In the genomic region with DNA sequence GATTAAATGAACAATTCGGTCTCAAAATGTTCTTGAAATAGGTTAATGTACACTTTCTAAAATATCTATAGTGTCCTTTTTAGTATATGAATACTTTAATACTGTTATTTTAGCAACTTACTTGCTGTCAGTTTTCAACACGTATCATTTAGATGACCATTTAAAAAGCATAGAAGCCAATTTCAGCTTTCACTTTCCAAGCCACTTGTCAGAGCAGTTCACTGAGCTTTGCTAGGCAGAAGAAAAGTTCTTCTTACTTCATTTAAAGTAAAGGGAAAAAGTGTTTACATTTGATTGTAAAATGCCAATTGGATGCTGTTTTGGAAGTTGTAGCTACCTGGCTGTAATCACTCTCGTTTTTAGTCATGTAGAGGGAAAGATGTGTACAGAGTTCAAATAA, we compare ENCODE assay signal across 14 cellular contexts.
DNase-seq lines count a peak whose midpoint lies in the region; ATAC-seq and TF ChIP-seq lines count a peak whose summit lies in the region.
"Had no signal": no experiment of that assay in that cellular context is flagged by ENCODE, and none has a peak within 500 bp of the region (broad histone marks: within the 10 kb centered on the region; RNA-seq: fewer than 3 reads in every experiment).

No MANE protein-coding gene starts in this region.

- H3K27me3 Mint-ChIP-seq in type B pancreatic cell = no peaks in the 10 kb centered on the region
- H3K27me3 Mint-ChIP-seq: CD4-positive, alpha-beta memory T cell had no signal

- H3K4me3 ChIP-seq in MM.1S (ENCODE audit: low read length) = no peak overlapping the region
- H3K4me3 ChIP-seq in colonic mucosa = no peak overlapping the region
- H3K4me3 ChIP-seq in right lobe of liver = peak overlapping the region; percentile 19 to 55 (median 27)
- H3K4me3 ChIP-seq: HAP-1, SJSA1 had no signal

- no peaks in the 10 kb centered on the region for H3K9me2 ChIP-seq in MM.1S (replicated peaks; ENCODE audit: insufficient read depth, low read length)

- no peak for TF ChIP-seq CTCF in MM.1S (IDR thresholded peaks at IDR 0.05; ENCODE audit: low read length)
- TF ChIP-seq CTCF in colonic mucosa (IDR thresholded peaks at IDR 0.05) = no peak
- TF ChIP-seq CTCF in right lobe of liver (IDR thresholded peaks at IDR 0.05) = no peak
- TF ChIP-seq CTCF in type B pancreatic cell (conservative IDR thresholded peaks at IDR 0.05) = no peak

- no peaks in the 10 kb centered on the region for H3K27me3 ChIP-seq in MM.1S (replicated peaks; ENCODE audit: insufficient read depth, low read length)
- H3K27me3 ChIP-seq in colonic mucosa = no peaks in the 10 kb centered on the region
- no peaks in the 10 kb centered on the region for H3K27me3 ChIP-seq in right lobe of liver
- H3K27me3 ChIP-seq: SJSA1 had no signal

- H3K4me1 Mint-ChIP-seq in type B pancreatic cell (ENCODE audit: unreplicated experiment) = no peaks in the 10 kb centered on the region
- H3K4me1 Mint-ChIP-seq: CD4-positive, alpha-beta memory T cell had no signal

- peak overlapping the region; percentile 28; the same call in 1 of the 2 replicates for H3K4me2 ChIP-seq in MM.1S (ENCODE audit: low read depth, low read length)

- TF ChIP-seq POLR2A in right lobe of liver (IDR thresholded peaks at IDR 0.05) = no peak

- H3K9ac ChIP-seq in MM.1S (ENCODE audit: low read length) (no peak overlapping the region), colonic mucosa (ENCODE audit: low read depth in 2 of 2, low read length in 2 of 2) (no peak overlapping the region)

- WGBS in right lobe of liver (ENCODE audit: insufficient coverage, low coverage, low lambda C conversion rate, missing lambda C conversion rate) = 19% methylated on average over 3 of the region's 3 CpGs

- ATAC-seq in right lobe of liver (peak; percentile 52 to 62 (median 58)), GM19467 (IDR thresholded peaks at IDR 0.05; ENCODE audit: unreplicated experiment) (no peak)

- no peaks in the 10 kb centered on the region for H3K36me3 ChIP-seq in MM.1S (replicated peaks; ENCODE audit: insufficient read depth, low read length)
- no peaks in the 10 kb centered on the region for H3K36me3 ChIP-seq in colonic mucosa
- H3K36me3 ChIP-seq in right lobe of liver = no peaks in the 10 kb centered on the region
- H3K36me3 ChIP-seq: HAP-1, SJSA1 had no signal

- no peaks in the 10 kb centered on the region for H3K36me3 Mint-ChIP-seq in type B pancreatic cell
- H3K36me3 Mint-ChIP-seq: CD4-positive, alpha-beta memory T cell had no signal

- H3K4me1 ChIP-seq in MM.1S (ENCODE audit: low read length) (0 out of 2 replicates have a peak, but pooled peaks cover 8% of the 10 kb centered on the region), colonic mucosa (no peaks in the 10 kb centered on the region), right lobe of liver (peaks cover 0 to 33% (median 16%) of the 10 kb centered on the region in 4 donors)
- H3K4me1 ChIP-seq: SJSA1 had no signal

- no peaks in the 10 kb centered on the region for H3F3A ChIP-seq in MM.1S (ENCODE audit: insufficient read depth, low read length)

- H4K20me1 ChIP-seq in MM.1S (ENCODE audit: insufficient read depth, low read length) = no peaks in the 10 kb centered on the region

- DNase-seq in MM.1S (no peak), colonic mucosa (no peak), right lobe of liver (no peak), type B pancreatic cell (ENCODE audit: extremely low spot score, unreplicated experiment) (no peak), GM03348 (ENCODE audit: low spot score) (no peak), cardiac septum (ENCODE audit: low spot score) (no peak)
- DNase-seq: CD4-positive, alpha-beta memory T cell; GDM1; MV-4-11; NCI-H1417; NCI-H187 treated with DMSO at 0.1 percent for 48 hours had no signal

- H3K9me3 ChIP-seq in MM.1S (replicated peaks; ENCODE audit: insufficient read depth, low read length) (no peaks in the 10 kb centered on the region), colonic mucosa (no peaks in the 10 kb centered on the region), right lobe of liver (no peaks in the 10 kb centered on the region)
- H3K9me3 ChIP-seq: HAP-1, SJSA1 had no signal

- no peak overlapping the region for H3K27ac Mint-ChIP-seq in type B pancreatic cell
- H3K27ac Mint-ChIP-seq: CD4-positive, alpha-beta memory T cell had no signal

- peaks cover 6% of the 10 kb centered on the region for H3K9me3 Mint-ChIP-seq in type B pancreatic cell

- H2AFZ ChIP-seq in MM.1S (ENCODE audit: low read length) = no peak overlapping the region

- intact Hi-C loops in colonic mucosa (cut with DNase I) = no loop called here
- intact Hi-C loops in right lobe of liver (cut with DNase I) = no loop called here
- intact Hi-C loops in cardiac septum (cut with DNase I) = no loop called here

- peak overlapping the region; percentile 9 for H3K4me3 Mint-ChIP-seq in type B pancreatic cell
- H3K4me3 Mint-ChIP-seq: CD4-positive, alpha-beta memory T cell had no signal

- H3K27ac ChIP-seq in MM.1S (ENCODE audit: low read length) (no peak overlapping the region), colonic mucosa (peak overlapping the region; percentile 3), right lobe of liver (peak overlapping the region; percentile 18 to 74 (median 25))
- H3K27ac ChIP-seq: SJSA1 had no signal

- H3K79me2 ChIP-seq in MM.1S (ENCODE audit: low read length) = no peaks in the 10 kb centered on the region

Comparison
In these comparisons a context has a peak if more than half of its experiments do, and no peak if none do; other contexts are left out.
1. H3K4me3 ChIP-seq: peak in right lobe of liver (3 of 3); none in MM.1S (single experiment) and colonic mucosa (single experiment).